8 cellular contexts compared by ENCODE assay signal in genomic region chr22:32940736-32941135, GRCh38.
"Had no signal": no experiment of that assay in that cellular context is flagged by ENCODE, and none has a peak within 500 bp of the region (broad histone marks: within the 10 kb centered on the region; RNA-seq: fewer than 3 reads in every experiment).

No MANE protein-coding gene starts in this region.

- H3K4me1 ChIP-seq: HAP-1 had no signal

- H3K36me3 ChIP-seq: HAP-1 had no signal

- H3K4me3 ChIP-seq: GM23248, HAP-1 had no signal

- H3K9ac ChIP-seq: GM23248 had no signal

- DNase-seq: GM23248, GOT3, H7, HFFc6, KBM-7 had no signal

- H3K4me3 Mint-ChIP-seq: HFFc6, IgD-negative memory B cell had no signal

- H3K27ac Mint-ChIP-seq: HFFc6, IgD-negative memory B cell had no signal

- H3K27ac ChIP-seq: GM23248 had no signal

- H3K4me1 Mint-ChIP-seq: IgD-negative memory B cell had no signal

- H3K36me3 Mint-ChIP-seq: IgD-negative memory B cell had no signal

- ATAC-seq: HCT116 had no signal
